In the genomic region with DNA sequence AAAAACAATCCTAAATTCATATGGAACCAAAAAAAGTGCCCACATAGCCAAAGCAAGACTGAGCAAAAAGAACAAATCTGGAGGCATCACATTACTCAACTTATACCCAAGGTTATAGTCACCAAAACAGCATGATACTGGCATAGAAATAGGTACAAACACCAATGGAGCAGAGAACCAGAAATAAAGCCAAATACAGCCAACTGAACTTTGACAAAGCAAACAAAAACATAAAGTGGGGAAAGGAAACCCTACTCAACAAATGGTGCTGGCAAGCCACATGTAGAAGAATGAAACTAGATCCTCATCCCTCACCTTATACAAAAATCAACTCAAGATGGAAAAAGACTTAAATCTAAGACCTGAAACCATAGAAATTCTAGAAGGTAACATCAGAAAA, we compare ENCODE assay signal across 44 cellular contexts. TPM values are rescaled to one million over a fixed set of nuclear protein-coding genes. Genes with fewer than 3 reads are reported as not detected.
"Had no signal": no experiment of that assay in that cellular context is flagged by ENCODE, and none has a peak within 500 bp of the region (broad histone marks: within the 10 kb centered on the region; RNA-seq: fewer than 3 reads in every experiment).

No MANE protein-coding gene starts in this region.

- H3K27me3 ChIP-seq: adrenal gland, ascending aorta, body of pancreas, brain microvascular endothelial cell, breast epithelium, cardiac muscle cell had no signal

- H3K4me1 Mint-ChIP-seq: activated naive CD4-positive, alpha-beta T cell treated with anti-CD3 and anti-CD28 coated beads, Interleukin-2, amount 10 ng/mL, durations not matched to agents 7 days and 5 days; activated naive CD4-positive, alpha-beta T cell treated with anti-CD3 and anti-CD28 coated beads, Interleukin-2, amount 50 U/mL, for 24 hours; activated naive CD8-positive, alpha-beta T cell treated with anti-CD3 and anti-CD28 coated beads for 36 hours; activated naive CD8-positive, alpha-beta T cell treated with anti-CD3 and anti-CD28 coated beads, Interleukin-2, amount 10 ng/mL, durations not matched to agents 7 days and 5 days; activated naive CD8-positive, alpha-beta T cell treated with anti-CD3 and anti-CD28 coated beads, Interleukin-2, amount 50 U/mL, for 24 hours; activated T-helper 17 cell treated with anti-CD3 and anti-CD28 coated beads, Interleukin-2, amount 50 U/mL, for 72 hours; brain; central memory CD8-positive, alpha-beta T cell had no signal

- H3K4me3 ChIP-seq: adrenal gland, ascending aorta, body of pancreas, breast epithelium, cardiac muscle cell had no signal

- FAIRE-seq: astrocyte, bronchial epithelial cell had no signal

- H3K9me3 Mint-ChIP-seq: activated naive CD4-positive, alpha-beta T cell treated with anti-CD3 and anti-CD28 coated beads for 36 hours; activated naive CD4-positive, alpha-beta T cell treated with anti-CD3 and anti-CD28 coated beads, Interleukin-2, amount 10 ng/mL, durations not matched to agents 7 days and 5 days; activated naive CD4-positive, alpha-beta T cell treated with anti-CD3 and anti-CD28 coated beads, Interleukin-2, amount 50 U/mL, for 24 hours; activated naive CD8-positive, alpha-beta T cell treated with anti-CD3 and anti-CD28 coated beads, Interleukin-2, amount 50 U/mL, for 24 hours; activated T-cell treated with anti-CD3 and anti-CD28 coated beads, Interleukin-2, amount 50 U/mL, for 4 hours; activated T-helper 1 cell treated with anti-CD3 and anti-CD28 coated beads, Interleukin-12 subunit alpha, Interleukin-12 subunit beta, Interleukin-2, Interleukin-4 antibody, amounts not matched to agents 30 ng/mL and 10 ng/mL and 1 ng/mL, durations not matched to agents 14 hours and 24 hours and 36 hours; activated T-helper 17 cell treated with anti-CD3 and anti-CD28 coated beads, Interleukin-2, amount 50 U/mL, for 72 hours; activated T-helper 2 cell treated with anti-CD3 and anti-CD28 coated beads, Interferon-gamma antibody, Interleukin-2, Interleukin-4, amounts not matched to agents 10 μg/mL and 5 μg/mL and 100 μg/mL, durations not matched to agents 14 hours and 24 hours and 36 hours; central memory CD8-positive, alpha-beta T cell had no signal

- DNase-seq: activated effector memory CD4-positive, alpha-beta T cell treated with anti-CD3 and anti-CD28 coated beads, Interleukin-2, amount 50 U/mL, for 16 hours; activated effector memory CD4-positive, alpha-beta T cell treated with Interleukin-2 at 50 U/mL for 16 hours; activated gamma-delta T cell; activated gamma-delta T cell treated with Interleukin-2 at 50 U/mL for 16 hours; activated naive CD4-positive, alpha-beta T cell; activated naive CD4-positive, alpha-beta T cell treated with anti-CD3 and anti-CD28 coated beads for 36 hours; activated naive CD4-positive, alpha-beta T cell treated with anti-CD3 and anti-CD28 coated beads, Interleukin-2, amount 10 ng/mL, durations not matched to agents 7 days and 5 days; activated naive CD4-positive, alpha-beta T cell treated with anti-CD3 and anti-CD28 coated beads, Interleukin-2, amount 50 U/mL, for 16 hours; activated naive CD4-positive, alpha-beta T cell treated with Interleukin-2 at 50 U/mL for 16 hours; activated naive CD8-positive, alpha-beta T cell treated with anti-CD3 and anti-CD28 coated beads for 36 hours; activated naive CD8-positive, alpha-beta T cell treated with anti-CD3 and anti-CD28 coated beads, Interleukin-2, amount 10 ng/mL, durations not matched to agents 7 days and 5 days; activated naive CD8-positive, alpha-beta T cell treated with anti-CD3 and anti-CD28 coated beads, Interleukin-2, amount 50 U/mL, for 24 hours; activated T-cell treated with anti-CD3 and anti-CD28 coated beads for 4 hours; activated T-cell treated with anti-CD3 and anti-CD28 coated beads, Interleukin-2, amount 50 U/mL, for 1 hour; activated T-cell treated with anti-CD3 and anti-CD28 coated beads, Interleukin-2, amount 50 U/mL, for 4 hours; activated T-cell treated with anti-CD3 and anti-CD28 coated beads, Interleukin-2, amount 50 U/mL, for 48 hours; activated T-cell treated with anti-CD3 and anti-CD28 coated beads, Interleukin-2, amount 50 U/mL, for 72 hours; adrenal gland; amniotic stem cell; amygdala; anterior cingulate cortex; aorta; body of pancreas; brain microvascular endothelial cell; caudate nucleus; central memory CD4-positive, alpha-beta T cell; cerebellar nuclear complex had no signal

- H3K36me3 Mint-ChIP-seq: activated naive CD4-positive, alpha-beta T cell treated with anti-CD3 and anti-CD28 coated beads, Interleukin-2, amount 10 ng/mL, durations not matched to agents 7 days and 5 days; activated naive CD4-positive, alpha-beta T cell treated with anti-CD3 and anti-CD28 coated beads, Interleukin-2, amount 50 U/mL, for 24 hours; activated naive CD4-positive, alpha-beta T cell treated with anti-CD3 and anti-CD28 coated beads, Interleukin-2, amount 50 U/mL, for 72 hours; activated naive CD8-positive, alpha-beta T cell; activated naive CD8-positive, alpha-beta T cell treated with anti-CD3 and anti-CD28 coated beads for 36 hours; activated naive CD8-positive, alpha-beta T cell treated with anti-CD3 and anti-CD28 coated beads, Interleukin-2, amount 10 ng/mL, durations not matched to agents 7 days and 5 days; brain had no signal

- H3K27ac ChIP-seq: adrenal gland, ascending aorta, body of pancreas, brain microvascular endothelial cell, breast epithelium, cardiac muscle cell had no signal

- H3K36me3 ChIP-seq: adrenal gland, ascending aorta, brain microvascular endothelial cell, breast epithelium, cardiac muscle cell had no signal

- H3K4me3 Mint-ChIP-seq: activated naive CD4-positive, alpha-beta T cell treated with anti-CD3 and anti-CD28 coated beads for 36 hours; activated naive CD4-positive, alpha-beta T cell treated with anti-CD3 and anti-CD28 coated beads, Interleukin-2, amount 10 ng/mL, durations not matched to agents 7 days and 5 days; activated naive CD4-positive, alpha-beta T cell treated with anti-CD3 and anti-CD28 coated beads, Interleukin-2, amount 50 U/mL, for 24 hours; activated naive CD8-positive, alpha-beta T cell; activated naive CD8-positive, alpha-beta T cell treated with anti-CD3 and anti-CD28 coated beads for 36 hours; activated naive CD8-positive, alpha-beta T cell treated with anti-CD3 and anti-CD28 coated beads, Interleukin-2, amount 10 ng/mL, durations not matched to agents 7 days and 5 days; activated naive CD8-positive, alpha-beta T cell treated with anti-CD3 and anti-CD28 coated beads, Interleukin-2, amount 50 U/mL, for 24 hours; activated T-cell treated with anti-CD3 and anti-CD28 coated beads, Interleukin-2, amount 50 U/mL, for 4 hours; activated T-cell treated with anti-CD3 and anti-CD28 coated beads, Interleukin-2, amount 50 U/mL, for 72 hours; activated T-helper 1 cell treated with anti-CD3 and anti-CD28 coated beads, Interleukin-12 subunit alpha, Interleukin-12 subunit beta, Interleukin-2, Interleukin-4 antibody, amounts not matched to agents 30 ng/mL and 10 ng/mL and 1 ng/mL, durations not matched to agents 14 hours and 24 hours and 36 hours; activated T-helper 17 cell treated with anti-CD3 and anti-CD28 coated beads, Interleukin-2, amount 50 U/mL, for 72 hours; brain; central memory CD8-positive, alpha-beta T cell had no signal

- H3K27ac Mint-ChIP-seq: activated naive CD4-positive, alpha-beta T cell treated with anti-CD3 and anti-CD28 coated beads for 36 hours; activated naive CD4-positive, alpha-beta T cell treated with anti-CD3 and anti-CD28 coated beads, Interleukin-2, amount 10 ng/mL, durations not matched to agents 7 days and 5 days; activated naive CD4-positive, alpha-beta T cell treated with anti-CD3 and anti-CD28 coated beads, Interleukin-2, amount 50 U/mL, for 24 hours; activated naive CD4-positive, alpha-beta T cell treated with anti-CD3 and anti-CD28 coated beads, Interleukin-2, amount 50 U/mL, for 72 hours; activated naive CD8-positive, alpha-beta T cell; activated naive CD8-positive, alpha-beta T cell treated with anti-CD3 and anti-CD28 coated beads for 36 hours; activated naive CD8-positive, alpha-beta T cell treated with anti-CD3 and anti-CD28 coated beads, Interleukin-2, amount 10 ng/mL, durations not matched to agents 7 days and 5 days; activated naive CD8-positive, alpha-beta T cell treated with anti-CD3 and anti-CD28 coated beads, Interleukin-2, amount 50 U/mL, for 24 hours; activated T-cell treated with anti-CD3 and anti-CD28 coated beads, Interleukin-2, amount 50 U/mL, for 72 hours; activated T-helper 1 cell treated with anti-CD3 and anti-CD28 coated beads, Interleukin-12 subunit alpha, Interleukin-12 subunit beta, Interleukin-2, Interleukin-4 antibody, amounts not matched to agents 30 ng/mL and 10 ng/mL and 1 ng/mL, durations not matched to agents 14 hours and 24 hours and 36 hours; activated T-helper 17 cell treated with anti-CD3 and anti-CD28 coated beads, Interleukin-2, amount 50 U/mL, for 72 hours; activated T-helper 2 cell treated with anti-CD3 and anti-CD28 coated beads, Interferon-gamma antibody, Interleukin-2, Interleukin-4, amounts not matched to agents 10 μg/mL and 5 μg/mL and 100 μg/mL, durations not matched to agents 14 hours and 24 hours and 36 hours; brain had no signal

- H3K9me3 ChIP-seq: adrenal gland, body of pancreas, breast epithelium had no signal

- H3K4me1 ChIP-seq: adrenal gland, ascending aorta, body of pancreas, breast epithelium had no signal

- ATAC-seq: activated naive CD4-positive, alpha-beta T cell treated with anti-CD3 and anti-CD28 coated beads, Interleukin-2, amount 50 U/mL, for 72 hours; activated naive CD8-positive, alpha-beta T cell treated with anti-CD3 and anti-CD28 coated beads, Interleukin-2, amount 50 U/mL, for 24 hours; activated T-cell treated with anti-CD3 and anti-CD28 coated beads, Interleukin-2, amount 50 U/mL, for 4 hours; activated T-cell treated with anti-CD3 and anti-CD28 coated beads, Interleukin-2, amount 50 U/mL, for 72 hours; activated T-helper 17 cell treated with anti-CD3 and anti-CD28 coated beads, Interleukin-2, amount 50 U/mL, for 72 hours; body of pancreas had no signal

RNA-seq across cellular contexts. Expression of a gene that starts 40.5 kb away (rescaled TPM):
- total RNA-seq: activated naive CD4-positive, alpha-beta T cell treated with anti-CD3 and anti-CD28 coated beads for 36 hours; activated naive CD4-positive, alpha-beta T cell treated with anti-CD3 and anti-CD28 coated beads, Interleukin-2, amount 50 U/mL, for 72 hours; activated naive CD8-positive, alpha-beta T cell treated with anti-CD3 and anti-CD28 coated beads for 36 hours; activated naive CD8-positive, alpha-beta T cell treated with anti-CD3 and anti-CD28 coated beads, Interleukin-2, amount 10 ng/mL, durations not matched to agents 7 days and 5 days; activated T-cell treated with anti-CD3 and anti-CD28 coated beads, Interleukin-2, amount 50 U/mL, for 4 hours; activated T-cell treated with anti-CD3 and anti-CD28 coated beads, Interleukin-2, amount 50 U/mL, for 72 hours; activated T-helper 1 cell treated with anti-CD3 and anti-CD28 coated beads, Interleukin-12 subunit alpha, Interleukin-12 subunit beta, Interleukin-2, Interleukin-4 antibody, amounts not matched to agents 30 ng/mL and 10 ng/mL and 1 ng/mL, durations not matched to agents 14 hours and 24 hours and 36 hours; activated T-helper 17 cell treated with anti-CD3 and anti-CD28 coated beads, Interleukin-2, amount 50 U/mL, for 72 hours; activated T-helper 2 cell treated with anti-CD3 and anti-CD28 coated beads, Interferon-gamma antibody, Interleukin-2, Interleukin-4, amounts not matched to agents 10 μg/mL and 5 μg/mL and 100 μg/mL, durations not matched to agents 14 hours and 24 hours and 36 hours; adrenal gland; aorta; ascending aorta; astrocyte; body of pancreas; breast epithelium; bronchial epithelial cell; cardiac muscle cell; cardiac septum; chondrocyte had no signal
- polyA plus RNA-seq: adipose tissue, adrenal gland, aorta, cardiac muscle cell had no signal

RNA-seq across cellular contexts. Expression of a gene that starts 45.8 kb away (rescaled TPM):
- total RNA-seq: activated naive CD4-positive, alpha-beta T cell treated with anti-CD3 and anti-CD28 coated beads for 36 hours; activated naive CD4-positive, alpha-beta T cell treated with anti-CD3 and anti-CD28 coated beads, Interleukin-2, amount 50 U/mL, for 72 hours; activated naive CD8-positive, alpha-beta T cell treated with anti-CD3 and anti-CD28 coated beads for 36 hours; activated naive CD8-positive, alpha-beta T cell treated with anti-CD3 and anti-CD28 coated beads, Interleukin-2, amount 10 ng/mL, durations not matched to agents 7 days and 5 days; activated T-cell treated with anti-CD3 and anti-CD28 coated beads, Interleukin-2, amount 50 U/mL, for 4 hours; activated T-cell treated with anti-CD3 and anti-CD28 coated beads, Interleukin-2, amount 50 U/mL, for 72 hours; activated T-helper 1 cell treated with anti-CD3 and anti-CD28 coated beads, Interleukin-12 subunit alpha, Interleukin-12 subunit beta, Interleukin-2, Interleukin-4 antibody, amounts not matched to agents 30 ng/mL and 10 ng/mL and 1 ng/mL, durations not matched to agents 14 hours and 24 hours and 36 hours; activated T-helper 17 cell treated with anti-CD3 and anti-CD28 coated beads, Interleukin-2, amount 50 U/mL, for 72 hours; activated T-helper 2 cell treated with anti-CD3 and anti-CD28 coated beads, Interferon-gamma antibody, Interleukin-2, Interleukin-4, amounts not matched to agents 10 μg/mL and 5 μg/mL and 100 μg/mL, durations not matched to agents 14 hours and 24 hours and 36 hours; adrenal gland; aorta; ascending aorta; astrocyte; body of pancreas; breast epithelium; bronchial epithelial cell; cardiac muscle cell; cardiac septum; cerebellum; chondrocyte had no signal
- polyA plus RNA-seq: adipose tissue, adrenal gland, aorta, cardiac muscle cell had no signal
